ENCODE assay signal across 1 cellular context in the genomic region with DNA sequence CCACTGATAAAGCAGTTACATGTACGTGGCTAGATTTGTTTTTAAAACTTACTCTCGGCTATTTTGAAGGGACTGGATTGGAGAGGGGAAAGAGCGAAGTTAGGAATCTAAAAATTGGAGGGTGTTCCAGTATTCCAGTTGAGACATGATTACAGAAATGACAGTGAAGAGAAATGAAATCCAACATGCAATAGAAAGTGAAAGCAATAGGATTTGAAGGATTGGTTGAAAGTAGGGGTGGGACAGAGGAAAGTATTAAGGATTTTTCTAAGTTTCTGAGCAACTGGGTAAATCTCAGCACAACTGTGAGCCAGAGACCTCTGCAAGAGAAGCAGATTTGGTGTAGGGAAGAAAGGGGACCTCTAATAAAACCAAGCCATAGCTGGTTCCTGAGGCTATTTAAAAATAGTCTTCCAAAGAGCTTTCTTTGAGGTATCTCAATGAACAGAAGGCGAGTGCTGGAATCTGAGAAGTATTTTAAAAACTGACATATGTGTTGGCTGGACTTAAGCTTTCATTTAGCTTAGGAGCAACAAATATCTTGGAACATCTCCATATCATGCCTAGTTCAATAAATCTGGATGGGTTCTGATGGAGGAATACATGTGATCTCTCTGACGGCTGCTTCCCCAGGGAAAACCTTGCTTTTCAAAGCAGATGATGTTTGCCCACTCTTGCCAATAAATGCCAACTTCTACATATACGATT.
TF ChIP-seq lines count a peak whose summit lies in the region.

No MANE protein-coding gene starts in this region.

TF ChIP-seq in liver, 16 proteins besides CTCF, POLR2A, EP300 and RAD21 (continued from another document):
- TF ChIP-seq, protein P1, sequence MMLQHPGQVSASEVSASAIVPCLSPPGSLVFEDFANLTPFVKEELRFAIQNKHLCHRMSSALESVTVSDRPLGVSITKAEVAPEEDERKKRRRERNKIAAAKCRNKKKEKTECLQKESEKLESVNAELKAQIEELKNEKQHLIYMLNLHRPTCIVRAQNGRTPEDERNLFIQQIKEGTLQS (IDR thresholded peaks at IDR 0.05): no peak
- TF ChIP-seq HNF4A (conservative IDR thresholded peaks at IDR 0.05): no peak
